ENCODE assay signal across 8 cellular contexts in genomic region chr3:195905970-195906864, GRCh38.
A peak's percentile ranks its signal among the peaks of the same experiment; 100 is the strongest.
DNase-seq lines count a peak whose midpoint lies in the region; ATAC-seq and TF ChIP-seq lines count a peak whose summit lies in the region.

No MANE protein-coding gene starts in this region.

- peak overlapping the region; percentile 71 for H3K27ac ChIP-seq in 22Rv1

- no peak for ATAC-seq in activated CD4-positive, CD25-positive, alpha-beta regulatory T cell treated with anti-CD3 and anti-CD28 coated beads, Interleukin-2, amount 50 U/mL, for 24 hours

- DNase-seq in HCEC 1CT (peak; percentile 69), kidney tubule cell (ENCODE audit: low spot score) (peak; percentile 39), SKM-1 (lab: John Stamatoyannopoulos, UW; ENCODE audit: unreplicated experiment) (no peak), cortex of kidney (lab: John Stamatoyannopoulos, UW) (no peak), NCI-H2171 treated with DMSO at 0.1 percent for 48 hours (lab: John Stamatoyannopoulos, UW) (no peak)
- DNase-seq in activated CD4-positive, alpha-beta T cell treated with anti-CD3 and anti-CD28 coated beads, Interleukin-2, amount 50 U/mL, for 1 hour, result peak; percentile 18

- no peak for TF ChIP-seq CTCF in 22Rv1 (IDR thresholded peaks at IDR 0.05)

Comparison
In these comparisons a context has a peak if more than half of its experiments do, and no peak if none do; other contexts are left out.
1. DNase-seq: peak in HCEC 1CT (single experiment), activated CD4-positive, alpha-beta T cell treated with anti-CD3 and anti-CD28 coated beads, Interleukin-2, amount 50 U/mL, for 1 hour (single experiment) and kidney tubule cell (single experiment); none in SKM-1 (single experiment), cortex of kidney (single experiment) and NCI-H2171 treated with DMSO at 0.1 percent for 48 hours (single experiment).